ENCODE assay signal across 12 cellular contexts in the genomic region with DNA sequence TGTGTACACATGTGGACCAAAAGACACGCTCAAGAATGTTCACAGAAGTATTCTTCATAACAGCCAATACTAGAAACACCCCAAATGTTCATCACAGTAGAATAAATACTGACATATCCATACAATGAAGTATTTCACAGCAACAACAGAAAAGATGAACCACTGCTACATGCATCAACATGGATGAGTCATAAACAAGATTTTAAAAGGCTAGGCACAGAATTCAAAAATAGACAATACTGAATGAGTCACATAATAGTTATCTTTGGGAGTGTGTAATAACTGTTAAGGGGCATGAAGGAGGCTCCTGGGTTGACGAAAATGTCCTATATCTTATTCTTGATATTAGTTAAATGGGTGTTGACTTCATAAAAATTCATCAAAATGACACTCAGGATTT. TPM values are rescaled to one million over a fixed set of nuclear protein-coding genes. Genes with fewer than 3 reads are reported as not detected.
DNase-seq lines count a peak whose midpoint lies in the region; ATAC-seq and TF ChIP-seq lines count a peak whose summit lies in the region.
"Had no signal": no experiment of that assay in that cellular context is flagged by ENCODE, and none has a peak within 500 bp of the region (broad histone marks: within the 10 kb centered on the region; RNA-seq: fewer than 3 reads in every experiment).

No MANE protein-coding gene starts in this region.

- TF ChIP-seq POLR2A in suprapubic skin (IDR thresholded peaks at IDR 0.05) (no peak), gastroesophageal sphincter (IDR thresholded peaks at IDR 0.05) (no peak)

- ATAC-seq in SK-N-SH treated with all-trans-retinoic acid at 6 μM for 48 hours (peak; percentile 91), HG02970 (IDR thresholded peaks at IDR 0.05; ENCODE audit: low FRiP score, unreplicated experiment) (no peak), HG02885 (IDR thresholded peaks at IDR 0.05; ENCODE audit: poor library complexity, unreplicated experiment) (no peak), gastroesophageal sphincter (no peak)
- ATAC-seq: effector memory CD8-positive, alpha-beta T cell had no signal

- H3K4me1 ChIP-seq in suprapubic skin = no peaks in the 10 kb centered on the region
- H3K4me1 ChIP-seq in gastroesophageal sphincter = peaks cover 0 to 12% (median 0%) of the 10 kb centered on the region in 3 donors

- H3K27ac ChIP-seq in suprapubic skin (no peak overlapping the region), gastroesophageal sphincter (no peak overlapping the region)

- H3K4me3 ChIP-seq in suprapubic skin (no peak overlapping the region), gastroesophageal sphincter (no peak overlapping the region)

- TF ChIP-seq EP300 in suprapubic skin (IDR thresholded peaks at IDR 0.05) (no peak), gastroesophageal sphincter (IDR thresholded peaks at IDR 0.05) (no peak)

- H3K9me3 ChIP-seq in suprapubic skin (no peaks in the 10 kb centered on the region), gastroesophageal sphincter (no peaks in the 10 kb centered on the region)

- TF ChIP-seq CTCF in suprapubic skin (IDR thresholded peaks at IDR 0.05) (no peak), gastroesophageal sphincter (IDR thresholded peaks at IDR 0.05) (no peak)

- peak; percentile 70 for DNase-seq in A172 (ENCODE audit: low spot score)
- peak; percentile 77 for DNase-seq in HCEC 1CT
- DNase-seq in foreskin melanocyte = peak; percentile 70
- no peak for DNase-seq in suprapubic skin (ENCODE audit: low spot score in 2 of 2)
- DNase-seq: activated CD4-positive, alpha-beta T cell treated with anti-CD3 and anti-CD28 coated beads, Interleukin-2, amount 50 U/mL, for 1 hour; effector memory CD8-positive, alpha-beta T cell; SHP77; stimulated activated CD4-positive, alpha-beta T cell treated with anti-CD3 and anti-CD28 coated beads, Interleukin-1b, Interleukin-23, amount 100 ng/mL, for 48 hours had no signal

- H3K27me3 ChIP-seq in suprapubic skin (no peaks in the 10 kb centered on the region), gastroesophageal sphincter (no peaks in the 10 kb centered on the region)

- peaks cover 11% of the 10 kb centered on the region for H3K36me3 ChIP-seq in suprapubic skin
- H3K36me3 ChIP-seq in gastroesophageal sphincter = peaks cover 0 to 14% of the 10 kb centered on the region in 2 donors

- WGBS in suprapubic skin = 83% methylated on average over 2 of the region's 2 CpGs
- 75% methylated on average over 2 of the region's 2 CpGs for WGBS in gastroesophageal sphincter (ENCODE audit: low coverage in 1 of 2), 2 donors

TF ChIP-seq in SK-N-SH treated with all-trans-retinoic acid at 6 μM for 48 hours, 23 proteins besides CTCF, POLR2A, EP300 and RAD21:
- TF ChIP-seq, protein P1, sequence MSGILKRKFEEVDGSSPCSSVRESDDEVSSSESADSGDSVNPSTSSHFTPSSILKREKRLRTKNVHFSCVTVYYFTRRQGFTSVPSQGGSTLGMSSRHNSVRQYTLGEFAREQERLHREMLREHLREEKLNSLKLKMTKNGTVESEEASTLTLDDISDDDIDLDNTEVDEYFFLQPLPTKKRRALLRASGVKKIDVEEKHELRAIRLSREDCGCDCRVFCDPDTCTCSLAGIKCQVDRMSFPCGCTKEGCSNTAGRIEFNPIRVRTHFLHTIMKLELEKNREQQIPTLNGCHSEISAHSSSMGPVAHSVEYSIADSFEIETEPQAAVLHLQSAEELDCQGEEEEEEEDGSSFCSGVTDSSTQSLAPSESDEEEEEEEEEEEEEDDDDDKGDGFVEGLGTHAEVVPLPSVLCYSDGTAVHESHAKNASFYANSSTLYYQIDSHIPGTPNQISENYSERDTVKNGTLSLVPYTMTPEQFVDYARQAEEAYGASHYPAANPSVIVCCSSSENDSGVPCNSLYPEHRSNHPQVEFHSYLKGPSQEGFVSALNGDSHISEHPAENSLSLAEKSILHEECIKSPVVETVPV (CRISPR knock-in tag; IDR thresholded peaks at IDR 0.05) = no peak
- TF ChIP-seq SNAI2 (CRISPR knock-in tag; IDR thresholded peaks at IDR 0.05) (no peak), OSR1 (CRISPR knock-in tag; IDR thresholded peaks at IDR 0.05) (no peak), ZNF565 (CRISPR knock-in tag; conservative IDR thresholded peaks at IDR 0.05; ENCODE audit: low read depth) (no peak), RARB (CRISPR knock-in tag; IDR thresholded peaks at IDR 0.05) (no peak), ARNTL (CRISPR knock-in tag; IDR thresholded peaks at IDR 0.05; ENCODE audit: borderline replicate concordance, low read depth) (no peak), CSDC2 (CRISPR knock-in tag; IDR thresholded peaks at IDR 0.05) (no peak), TCF4 (CRISPR knock-in tag; IDR thresholded peaks at IDR 0.05; ENCODE audit: borderline replicate concordance) (no peak), ZFP3 (CRISPR knock-in tag; IDR thresholded peaks at IDR 0.05) (no peak), GLIS3 (CRISPR knock-in tag; IDR thresholded peaks at IDR 0.05) (no peak), ZFP30 (CRISPR knock-in tag; IDR thresholded peaks at IDR 0.05) (no peak), PPARA (CRISPR knock-in tag; IDR thresholded peaks at IDR 0.05; ENCODE audit: borderline replicate concordance) (no peak), ZC3H10 (CRISPR knock-in tag; IDR thresholded peaks at IDR 0.05) (no peak), ZNF70 (CRISPR knock-in tag; IDR thresholded peaks at IDR 0.05) (no peak), ISL1 (CRISPR knock-in tag; IDR thresholded peaks at IDR 0.05) (no peak), ZNF8 (CRISPR knock-in tag; IDR thresholded peaks at IDR 0.05) (no peak), TOX (CRISPR knock-in tag; IDR thresholded peaks at IDR 0.05; ENCODE audit: borderline replicate concordance) (no peak)
- TF ChIP-seq, protein P2, sequence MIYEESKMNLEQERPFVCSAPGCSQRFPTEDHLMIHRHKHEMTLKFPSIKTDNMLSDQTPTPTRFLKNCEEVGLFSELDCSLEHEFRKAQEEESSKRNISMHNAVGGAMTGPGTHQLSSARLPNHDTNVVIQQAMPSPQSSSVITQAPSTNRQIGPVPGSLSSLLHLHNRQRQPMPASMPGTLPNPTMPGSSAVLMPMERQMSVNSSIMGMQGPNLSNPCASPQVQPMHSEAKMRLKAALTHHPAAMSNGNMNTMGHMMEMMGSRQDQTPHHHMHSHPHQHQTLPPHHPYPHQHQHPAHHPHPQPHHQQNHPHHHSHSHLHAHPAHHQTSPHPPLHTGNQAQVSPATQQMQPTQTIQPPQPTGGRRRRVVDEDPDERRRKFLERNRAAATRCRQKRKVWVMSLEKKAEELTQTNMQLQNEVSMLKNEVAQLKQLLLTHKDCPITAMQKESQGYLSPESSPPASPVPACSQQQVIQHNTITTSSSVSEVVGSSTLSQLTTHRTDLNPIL (CRISPR knock-in tag; IDR thresholded peaks at IDR 0.05; ENCODE audit: low read depth) = no peak
- TF ChIP-seq, protein P3, sequence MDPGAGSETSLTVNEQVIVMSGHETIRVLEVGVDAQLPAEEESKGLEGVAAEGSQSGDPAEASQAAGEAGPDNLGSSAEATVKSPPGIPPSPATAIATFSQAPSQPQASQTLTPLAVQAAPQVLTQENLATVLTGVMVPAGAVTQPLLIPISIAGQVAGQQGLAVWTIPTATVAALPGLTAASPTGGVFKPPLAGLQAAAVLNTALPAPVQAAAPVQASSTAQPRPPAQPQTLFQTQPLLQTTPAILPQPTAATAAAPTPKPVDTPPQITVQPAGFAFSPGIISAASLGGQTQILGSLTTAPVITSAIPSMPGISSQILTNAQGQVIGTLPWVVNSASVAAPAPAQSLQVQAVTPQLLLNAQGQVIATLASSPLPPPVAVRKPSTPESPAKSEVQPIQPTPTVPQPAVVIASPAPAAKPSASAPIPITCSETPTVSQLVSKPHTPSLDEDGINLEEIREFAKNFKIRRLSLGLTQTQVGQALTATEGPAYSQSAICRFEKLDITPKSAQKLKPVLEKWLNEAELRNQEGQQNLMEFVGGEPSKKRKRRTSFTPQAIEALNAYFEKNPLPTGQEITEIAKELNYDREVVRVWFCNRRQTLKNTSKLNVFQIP (CRISPR knock-in tag; IDR thresholded peaks at IDR 0.05; ENCODE audit: borderline replicate concordance, low read depth) = no peak
- TF ChIP-seq, protein P4, sequence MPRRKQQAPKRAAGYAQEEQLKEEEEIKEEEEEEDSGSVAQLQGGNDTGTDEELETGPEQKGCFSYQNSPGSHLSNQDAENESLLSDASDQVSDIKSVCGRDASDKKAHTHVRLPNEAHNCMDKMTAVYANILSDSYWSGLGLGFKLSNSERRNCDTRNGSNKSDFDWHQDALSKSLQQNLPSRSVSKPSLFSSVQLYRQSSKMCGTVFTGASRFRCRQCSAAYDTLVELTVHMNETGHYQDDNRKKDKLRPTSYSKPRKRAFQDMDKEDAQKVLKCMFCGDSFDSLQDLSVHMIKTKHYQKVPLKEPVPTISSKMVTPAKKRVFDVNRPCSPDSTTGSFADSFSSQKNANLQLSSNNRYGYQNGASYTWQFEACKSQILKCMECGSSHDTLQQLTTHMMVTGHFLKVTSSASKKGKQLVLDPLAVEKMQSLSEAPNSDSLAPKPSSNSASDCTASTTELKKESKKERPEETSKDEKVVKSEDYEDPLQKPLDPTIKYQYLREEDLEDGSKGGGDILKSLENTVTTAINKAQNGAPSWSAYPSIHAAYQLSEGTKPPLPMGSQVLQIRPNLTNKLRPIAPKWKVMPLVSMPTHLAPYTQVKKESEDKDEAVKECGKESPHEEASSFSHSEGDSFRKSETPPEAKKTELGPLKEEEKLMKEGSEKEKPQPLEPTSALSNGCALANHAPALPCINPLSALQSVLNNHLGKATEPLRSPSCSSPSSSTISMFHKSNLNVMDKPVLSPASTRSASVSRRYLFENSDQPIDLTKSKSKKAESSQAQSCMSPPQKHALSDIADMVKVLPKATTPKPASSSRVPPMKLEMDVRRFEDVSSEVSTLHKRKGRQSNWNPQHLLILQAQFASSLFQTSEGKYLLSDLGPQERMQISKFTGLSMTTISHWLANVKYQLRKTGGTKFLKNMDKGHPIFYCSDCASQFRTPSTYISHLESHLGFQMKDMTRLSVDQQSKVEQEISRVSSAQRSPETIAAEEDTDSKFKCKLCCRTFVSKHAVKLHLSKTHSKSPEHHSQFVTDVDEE (CRISPR knock-in tag; IDR thresholded peaks at IDR 0.05) = no peak
TF ChIP-seq in SK-N-SH treated with all-trans-retinoic acid at 6 μM for 48 hours: peak in this region for 0.

RNA-seq across cellular contexts. Expression of a gene that starts 43.5 kb away (rescaled TPM):
- 33.8 and 35.1 TPM in 2 replicates for total RNA-seq in A172 (2014; rRNA removed; shearing (Covaris generic))
- 10 to 100 TPM; 15.9 to 20.7 (median 19.0) TPM for total RNA-seq in suprapubic skin
- 10 to 100 TPM; 30.0 to 55.7 (median 33.9) TPM for total RNA-seq in gastroesophageal sphincter

Comparison
In these comparisons a context has a peak if more than half of its experiments do, and no peak if none do; other contexts are left out.
1. DNase-seq: peak in A172 (single experiment), HCEC 1CT (single experiment) and foreskin melanocyte (single experiment); none in suprapubic skin (0 of 2).